ENCODE assay signal across 8 cellular contexts in the genomic region with DNA sequence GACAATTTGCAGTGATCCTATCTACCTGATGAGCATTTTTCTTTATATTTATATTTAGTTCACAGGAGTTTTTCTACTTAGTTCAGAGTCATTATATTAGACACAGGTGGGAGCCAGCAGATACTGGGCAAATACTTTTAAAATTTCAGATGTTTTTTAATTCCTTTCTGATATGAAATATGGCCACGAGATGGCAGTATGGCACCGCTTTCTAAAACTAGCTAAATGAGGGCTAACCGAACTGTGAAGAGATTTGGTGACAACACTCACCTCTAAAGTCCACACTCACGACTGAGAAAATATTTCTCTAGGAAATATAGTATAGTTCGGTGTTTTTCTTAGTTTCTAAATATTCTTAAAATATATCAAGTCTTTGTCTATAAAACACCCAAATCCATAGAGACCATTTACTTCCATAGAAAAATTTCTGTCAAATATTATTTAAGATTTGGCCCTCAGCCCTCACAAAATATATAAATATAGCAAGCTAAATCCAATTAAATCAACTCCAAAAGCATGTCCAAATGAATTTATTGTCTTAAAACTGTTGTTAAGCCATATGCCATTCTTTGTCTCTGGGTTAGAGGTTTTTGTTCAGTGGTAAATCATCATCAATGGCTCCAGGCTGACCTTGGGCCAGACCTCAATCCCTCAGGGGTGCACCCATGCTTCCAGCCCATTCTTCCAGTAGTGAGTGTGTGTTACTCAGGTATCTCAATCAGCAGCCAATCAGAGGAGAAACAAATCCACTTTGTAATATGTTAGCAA.
DNase-seq lines count a peak whose midpoint lies in the region; ATAC-seq and TF ChIP-seq lines count a peak whose summit lies in the region.

No MANE protein-coding gene starts in this region.

- TF ChIP-seq CTCF in GM12873 (IDR thresholded peaks at IDR 0.05; ENCODE audit: insufficient read depth, low read depth, low read length, missing control alignments) (peak; percentile 52), ascending aorta (IDR thresholded peaks at IDR 0.05) (peak in 2 of 3 experiments; percentile 58 to 70)

- peaks cover 10 to 26% of the 10 kb centered on the region in 2 donors for H3K36me3 ChIP-seq in ascending aorta

- H3K4me1 Mint-ChIP-seq in T-helper 2 cell treated with Interferon-gamma antibody and Interleukin-4, amounts not matched to agents 5 μg/mL and 100 μg/mL, for 36 hours (ENCODE audit: low read depth): peaks cover 34% of the 10 kb centered on the region

- H3K9me3 ChIP-seq in ascending aorta: no peaks in the 10 kb centered on the region

- no peak overlapping the region for H3K4me3 ChIP-seq in ascending aorta

- intact Hi-C loops in ascending aorta (cut with DNase I): loop anchor here (5.0 kb wide), 1 partner anchor 804 kb away; no protein-coding TSS in a partner anchor

- H3K27me3 ChIP-seq in ascending aorta: no peaks in the 10 kb centered on the region

- H3K27ac Mint-ChIP-seq in T-helper 2 cell treated with Interferon-gamma antibody and Interleukin-4, amounts not matched to agents 5 μg/mL and 100 μg/mL, for 36 hours: no peak overlapping the region

- no peak overlapping the region for H3K27ac ChIP-seq in ascending aorta

- H3K4me3 Mint-ChIP-seq in T-helper 2 cell treated with Interferon-gamma antibody and Interleukin-4, amounts not matched to agents 5 μg/mL and 100 μg/mL, for 36 hours: no peak overlapping the region

- H3K4me1 ChIP-seq in ascending aorta: no peaks in the 10 kb centered on the region

- H3K27me3 Mint-ChIP-seq in T-helper 2 cell treated with Interferon-gamma antibody and Interleukin-4, amounts not matched to agents 5 μg/mL and 100 μg/mL, for 36 hours (ENCODE audit: low read depth): no peaks in the 10 kb centered on the region

- DNase-seq in NCI-H1105 (lab: John Stamatoyannopoulos, UW) (peak; percentile 62), ascending aorta (ENCODE audit: low spot score in 2 of 2) (no peak), iPS-NIHi7 (ENCODE audit: extremely low spot score) (peak; percentile 47)
- peak; percentile 32 for DNase-seq in T-helper 2 cell treated with Interferon-gamma antibody and Interleukin-4, amounts not matched to agents 5 μg/mL and 100 μg/mL, for 36 hours (ENCODE audit: low spot score)
- peak; percentile 35 to 58 for DNase-seq in stimulated activated CD4-positive, alpha-beta T cell treated with anti-CD3 and anti-CD28 coated beads, Interleukin-15, amount 100 ng/mL, for 48 hours (ENCODE audit: low read depth in 2 of 2)

- ATAC-seq in GM21367 (IDR thresholded peaks at IDR 0.05; ENCODE audit: unreplicated experiment) (no peak), GM21723 (IDR thresholded peaks at IDR 0.05; ENCODE audit: unreplicated experiment) (no peak)

- H3K9me3 Mint-ChIP-seq in T-helper 2 cell treated with Interferon-gamma antibody and Interleukin-4, amounts not matched to agents 5 μg/mL and 100 μg/mL, for 36 hours: no peaks in the 10 kb centered on the region

- H3K36me3 Mint-ChIP-seq in T-helper 2 cell treated with Interferon-gamma antibody and Interleukin-4, amounts not matched to agents 5 μg/mL and 100 μg/mL, for 36 hours (ENCODE audit: low read depth): peaks cover 28% of the 10 kb centered on the region

Comparison
In these comparisons a context has a peak if more than half of its experiments do, and no peak if none do; other contexts are left out.
1. DNase-seq: peak in NCI-H1105 (single experiment), T-helper 2 cell treated with Interferon-gamma antibody and Interleukin-4, amounts not matched to agents 5 μg/mL and 100 μg/mL, for 36 hours (single experiment), iPS-NIHi7 (single experiment) and stimulated activated CD4-positive, alpha-beta T cell treated with anti-CD3 and anti-CD28 coated beads, Interleukin-15, amount 100 ng/mL, for 48 hours (2 of 2); none in ascending aorta (0 of 2).